ENCODE assay signal across 15 cellular contexts in the genomic region with DNA sequence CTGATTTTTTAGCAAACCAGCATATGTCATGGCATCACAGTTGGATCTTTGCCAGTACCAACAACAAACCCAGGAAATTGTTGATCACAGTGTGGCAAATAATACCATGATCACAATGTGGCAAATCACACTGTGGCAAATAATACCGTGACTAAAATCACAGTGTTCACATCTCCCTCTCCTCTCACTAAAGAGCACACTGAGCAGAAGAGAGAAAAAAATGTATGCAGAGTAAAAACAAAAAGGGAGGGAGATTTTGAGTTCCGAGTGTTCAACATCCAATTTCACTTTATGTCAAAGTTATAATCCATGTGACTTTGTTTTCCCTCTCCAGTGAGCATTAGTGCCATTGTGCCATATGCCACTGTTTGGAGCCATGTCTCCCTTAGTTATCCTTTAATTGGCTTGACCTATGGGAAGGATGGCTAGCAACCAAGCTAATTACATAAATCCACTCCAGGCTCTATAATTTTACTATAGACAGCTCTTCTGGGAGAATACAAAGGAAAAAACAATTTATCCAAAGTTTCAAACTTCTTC.
"Had no signal": no experiment of that assay in that cellular context is flagged by ENCODE, and none has a peak within 500 bp of the region (broad histone marks: within the 10 kb centered on the region; RNA-seq: fewer than 3 reads in every experiment).

No MANE protein-coding gene starts in this region.

- H3K4me1 Mint-ChIP-seq: activated B cell treated with CpG ODN at 0.5 μM for 24 hours; memory B cell; naive thymus-derived CD8-positive, alpha-beta T cell had no signal

- H3K27me3 Mint-ChIP-seq: activated B cell treated with CpG ODN at 0.5 μM for 24 hours; activated CD8-positive, alpha-beta T cell treated with anti-CD3 and anti-CD28 coated beads for 36 hours; memory B cell; naive thymus-derived CD8-positive, alpha-beta T cell had no signal

- H3K36me3 Mint-ChIP-seq: activated naive CD4-positive, alpha-beta T cell treated with anti-CD3 and anti-CD28 coated beads, Interleukin-2, amount 50 U/mL, for 72 hours; memory B cell; naive thymus-derived CD8-positive, alpha-beta T cell had no signal

- H3K27ac ChIP-seq: colonic mucosa, left ventricle myocardium inferior, pancreas had no signal

- H3K9me3 Mint-ChIP-seq: activated CD8-positive, alpha-beta T cell treated with anti-CD3 and anti-CD28 coated beads for 36 hours had no signal

- DNase-seq: activated B cell treated with CpG ODN at 0.5 μM for 24 hours; activated CD4-positive, alpha-beta T cell treated with anti-CD3 and anti-CD28 coated beads for 48 hours; activated CD8-positive, alpha-beta T cell treated with anti-CD3 and anti-CD28 coated beads for 36 hours; activated gamma-delta T cell; activated T-cell treated with anti-CD3 and anti-CD28 coated beads, Interleukin-2, amount 50 U/mL, for 48 hours; colonic mucosa; hypothalamus; left ventricle myocardium inferior; naive thymus-derived CD8-positive, alpha-beta T cell; pancreas; stimulated activated CD4-positive, alpha-beta T cell treated with anti-CD3 and anti-CD28 coated beads, Interleukin-12 subunit alpha, Interleukin-12 subunit beta, amount 100 ng/mL, for 4 hours; stimulated activated CD4-positive, alpha-beta T cell treated with anti-CD3 and anti-CD28 coated beads, Interleukin-2, amount 100 ng/mL, for 24 hours had no signal

- H3K27me3 ChIP-seq: colonic mucosa, pancreas had no signal

- ATAC-seq: activated CD8-positive, alpha-beta T cell treated with anti-CD3 and anti-CD28 coated beads for 36 hours; activated naive CD4-positive, alpha-beta T cell treated with anti-CD3 and anti-CD28 coated beads, Interleukin-2, amount 50 U/mL, for 72 hours; esophagus mucosa; naive thymus-derived CD8-positive, alpha-beta T cell; pancreas had no signal

- H3K4me3 ChIP-seq: colonic mucosa, left ventricle myocardium inferior, pancreas had no signal

- H3K4me1 ChIP-seq: colonic mucosa, left ventricle myocardium inferior, pancreas had no signal

- H3K4me3 Mint-ChIP-seq: activated B cell treated with CpG ODN at 0.5 μM for 24 hours; activated CD8-positive, alpha-beta T cell treated with anti-CD3 and anti-CD28 coated beads for 36 hours; memory B cell; naive thymus-derived CD8-positive, alpha-beta T cell had no signal

- H3K36me3 ChIP-seq: colonic mucosa, left ventricle myocardium inferior, pancreas had no signal

- H3K27ac Mint-ChIP-seq: activated B cell treated with CpG ODN at 0.5 μM for 24 hours; activated CD8-positive, alpha-beta T cell treated with anti-CD3 and anti-CD28 coated beads for 36 hours; activated naive CD4-positive, alpha-beta T cell treated with anti-CD3 and anti-CD28 coated beads, Interleukin-2, amount 50 U/mL, for 72 hours; memory B cell; naive thymus-derived CD8-positive, alpha-beta T cell had no signal

- H3K9me3 ChIP-seq: colonic mucosa, left ventricle myocardium inferior, pancreas had no signal
